ENCODE assay signal across 14 cellular contexts in genomic region chr4:188811116-188811515, GRCh38.
DNase-seq lines count a peak whose midpoint lies in the region; TF ChIP-seq lines count a peak whose summit lies in the region.
"Had no signal": no experiment of that assay in that cellular context is flagged by ENCODE, and none has a peak within 500 bp of the region (broad histone marks: within the 10 kb centered on the region; RNA-seq: fewer than 3 reads in every experiment).

No MANE protein-coding gene starts in this region.

- DNase-seq in NCI-H2107 treated with DMSO at 0.1 percent for 48 hours (lab: John Stamatoyannopoulos, UW; ENCODE audit: unreplicated experiment) (peak; percentile 2), NCI-H2107 (lab: John Stamatoyannopoulos, UW) (no peak), KBM-7 (peak; percentile 0), left kidney (ENCODE audit: low read depth, low spot score) (peak; percentile 76), NOMO-1 treated with dmso at 0.1 percent for 144 hours (lab: John Stamatoyannopoulos, UW; ENCODE audit: unreplicated experiment) (no peak)
- no peak for DNase-seq in stimulated activated CD4-positive, alpha-beta T cell treated with anti-CD3 and anti-CD28 coated beads, Interleukin-2, amount 100 ng/mL, for 24 hours
- DNase-seq: C1 segment of cervical spinal cord; Caco-2; CD4-positive, alpha-beta memory T cell; DMS153; DMS79 treated with DMSO at 0.1 percent for 48 hours; GF-D8; H9 had no signal

- peak; percentile 66 for TF ChIP-seq EP300 in Ishikawa (IDR thresholded peaks at IDR 0.05; ENCODE audit: borderline replicate concordance)

- peak; percentile 21; the same call in 1 of the 2 replicates for TF ChIP-seq RAD21 in Ishikawa (IDR thresholded peaks at IDR 0.05; ENCODE audit: low read depth)

- in situ Hi-C loops in KBM-7 (cut with MboI; ENCODE audit: low pct_unique_long_range_greater_than_20kb, low sequenced_read_pairs): no loop called here

TF ChIP-seq in Ishikawa, 13 proteins besides CTCF, POLR2A, EP300 and RAD21:
- TF ChIP-seq MAX (IDR thresholded peaks at IDR 0.05): no peak
- peak; percentile 25; the same call in 1 of the 2 replicates for TF ChIP-seq NFIC (IDR thresholded peaks at IDR 0.05)
- TF ChIP-seq TEAD4 (IDR thresholded peaks at IDR 0.05): peak; percentile 58
- TF ChIP-seq TCF12 (IDR thresholded peaks at IDR 0.05; ENCODE audit: low read depth): 0 out of 2 replicates have a peak, but pooled peaks have one; percentile 27
- no peak for TF ChIP-seq TAF1 (IDR thresholded peaks at IDR 0.05; ENCODE audit: low read depth)
- TF ChIP-seq FOXM1 (IDR thresholded peaks at IDR 0.05; ENCODE audit: borderline replicate concordance, low read depth): peak; percentile 37; the same call in 1 of the 2 replicates

Comparison
In these comparisons a context has a peak if more than half of its experiments do, and no peak if none do; other contexts are left out.
1. DNase-seq: peak in NCI-H2107 treated with DMSO at 0.1 percent for 48 hours (single experiment), KBM-7 (single experiment) and left kidney (single experiment); none in NCI-H2107 (single experiment), stimulated activated CD4-positive, alpha-beta T cell treated with anti-CD3 and anti-CD28 coated beads, Interleukin-2, amount 100 ng/mL, for 24 hours (0 of 2) and NOMO-1 treated with dmso at 0.1 percent for 144 hours (single experiment).